Comparison of ENCODE assay signal across 20 cellular contexts in the genomic region with DNA sequence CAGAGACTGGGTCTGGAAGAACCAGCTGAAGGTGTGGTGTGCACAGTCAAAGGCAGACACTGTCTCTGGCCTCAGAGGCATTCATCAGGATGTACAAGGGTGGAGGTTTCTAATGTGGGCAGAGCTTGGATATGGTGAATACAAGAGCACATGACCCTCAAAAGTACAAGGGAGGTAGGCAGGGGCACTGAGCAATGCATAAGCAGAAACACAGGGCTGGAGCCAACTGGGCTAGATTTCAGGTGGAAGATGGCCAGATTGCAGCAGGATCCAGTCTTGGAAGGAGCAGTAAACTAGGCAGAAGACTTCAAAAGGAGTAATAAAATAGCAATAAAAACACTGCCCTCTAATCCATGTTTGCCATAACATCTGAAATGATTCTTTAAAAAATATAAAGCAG.
"Had no signal": no experiment of that assay in that cellular context is flagged by ENCODE, and none has a peak within 500 bp of the region (broad histone marks: within the 10 kb centered on the region; RNA-seq: fewer than 3 reads in every experiment).

No MANE protein-coding gene starts in this region.

- ATAC-seq: activated CD4-positive, CD25-positive, alpha-beta regulatory T cell treated with anti-CD3 and anti-CD28 coated beads, Interleukin-2, amount 50 U/mL, for 24 hours; left ventricle myocardium superior; pancreas had no signal

- DNase-seq: activated CD4-positive, alpha-beta T cell treated with anti-CD3 and anti-CD28 coated beads for 48 hours; activated CD4-positive, alpha-beta T cell treated with anti-CD3 and anti-CD28 coated beads, Interleukin-2, amount 50 U/mL, for 48 hours; activated CD8-positive, alpha-beta memory T cell treated with anti-CD3 and anti-CD28 coated beads for 24 hours; activated effector memory CD4-positive, alpha-beta T cell treated with Interleukin-2 at 50 U/mL for 16 hours; activated naive CD4-positive, alpha-beta T cell treated with Interleukin-2 at 50 U/mL for 16 hours; central memory CD4-positive, alpha-beta T cell; effector CD8-positive, alpha-beta T cell; islet precursor cell; left ventricle myocardium superior; pancreas; stimulated activated CD4-positive, alpha-beta T cell treated with anti-CD3 and anti-CD28 coated beads, Interleukin-15, amount 100 ng/mL, for 24 hours; stimulated activated CD4-positive, alpha-beta T cell treated with anti-CD3 and anti-CD28 coated beads, Interleukin-2, amount 100 ng/mL, for 24 hours; stimulated activated naive CD4-positive, alpha-beta T cell had no signal

- H3K4me3 ChIP-seq: breast epithelium, hepatocyte, pancreas, right atrium auricular region, suprapubic skin, tibial nerve had no signal

- H3K36me3 ChIP-seq: breast epithelium, neutrophil, pancreas, right atrium auricular region, suprapubic skin, tibial nerve had no signal

- H3K9me3 ChIP-seq: pancreas had no signal

- H3K79me2 ChIP-seq: hepatocyte had no signal

- H3K27ac ChIP-seq: breast epithelium, hepatocyte, neutrophil, pancreas, right atrium auricular region, suprapubic skin, tibial nerve had no signal

- H3K27me3 ChIP-seq: breast epithelium, hepatocyte, neutrophil, pancreas, right atrium auricular region, suprapubic skin, tibial nerve had no signal

- H3K4me1 ChIP-seq: breast epithelium, pancreas, right atrium auricular region, suprapubic skin, tibial nerve had no signal

- H2AFZ ChIP-seq: hepatocyte had no signal

- H3K4me2 ChIP-seq: hepatocyte had no signal
